In the genomic region with DNA sequence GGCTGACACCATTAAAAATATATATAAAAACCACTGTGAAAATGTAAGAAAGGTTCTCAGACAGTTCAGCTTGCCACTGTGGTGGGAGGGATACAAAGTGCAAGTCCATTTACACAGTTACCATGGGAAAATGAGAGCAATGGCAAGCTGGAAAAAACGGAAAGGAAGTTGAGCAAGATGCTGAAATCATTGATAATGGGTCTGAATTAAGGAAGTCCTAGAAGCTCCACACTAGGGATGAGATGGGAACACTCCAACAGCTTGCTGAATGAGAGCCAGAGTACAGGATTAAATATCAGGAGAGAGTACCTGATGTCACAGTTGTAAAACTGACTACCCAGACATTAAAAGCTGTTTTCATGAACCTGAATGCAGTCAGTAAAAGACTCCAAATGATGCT, we compare ENCODE assay signal across 24 cellular contexts.
DNase-seq lines count a peak whose midpoint lies in the region; ATAC-seq and TF ChIP-seq lines count a peak whose summit lies in the region.
"Had no signal": no experiment of that assay in that cellular context is flagged by ENCODE, and none has a peak within 500 bp of the region (broad histone marks: within the 10 kb centered on the region; RNA-seq: fewer than 3 reads in every experiment).

No MANE protein-coding gene starts in this region.

- no peak for TF ChIP-seq POLR2A in NB4 (IDR thresholded peaks at IDR 0.05; ENCODE audit: extremely low read depth, insufficient read length)
- no peak for TF ChIP-seq POLR2A in gastrocnemius medialis (IDR thresholded peaks at IDR 0.05)

- no peaks in the 10 kb centered on the region for H3K27me3 ChIP-seq in gastrocnemius medialis
- H3K27me3 ChIP-seq: SJCRH30 had no signal

- H3K9me3 ChIP-seq in HEK293 (ENCODE audit: control insufficient read depth, insufficient read depth, low read depth, low read length) = no peaks in the 10 kb centered on the region
- H3K9me3 ChIP-seq in gastrocnemius medialis = no peaks in the 10 kb centered on the region
- H3K9me3 ChIP-seq: SJCRH30 had no signal

- CTCF ChIA-PET in HEK293 (lab: Yijun Ruan, JAX) = no interaction called here

- no peaks in the 10 kb centered on the region for H3K4me1 ChIP-seq in HEK293 (ENCODE audit: control insufficient read depth, insufficient read depth, low read length)
- no peaks in the 10 kb centered on the region for H3K4me1 ChIP-seq in gastrocnemius medialis
- H3K4me1 ChIP-seq: SJCRH30 had no signal

- intact Hi-C loops in gastrocnemius medialis (cut with DNase I; ENCODE audit: low total_unique reads) = no loop called here

- POLR2A ChIA-PET in HEK293 (lab: Yijun Ruan, JAX) = no interaction called here

- ATAC-seq in gastrocnemius medialis (no peak), HG02885 (IDR thresholded peaks at IDR 0.05; ENCODE audit: poor library complexity, unreplicated experiment) (no peak)

- TF ChIP-seq CTCF in HEK293 (tag by site-specific recombination; IDR thresholded peaks at IDR 0.05) = no peak
- no peak for TF ChIP-seq CTCF in NB4 (IDR thresholded peaks at IDR 0.05; ENCODE audit: low read depth, low read length)
- TF ChIP-seq CTCF in fibroblast of pulmonary artery (IDR thresholded peaks at IDR 0.05; ENCODE audit: low read length, missing control alignments) = no peak
- no peak for TF ChIP-seq CTCF in gastrocnemius medialis (IDR thresholded peaks at IDR 0.05 in 4 of 5, conservative IDR thresholded peaks at IDR 0.05 in 1 of 5)

- H3K36me3 ChIP-seq in HEK293 (ENCODE audit: control insufficient read depth in 2 of 2, insufficient read depth in 1 of 2, low read length in 2 of 2) = no peaks in the 10 kb centered on the region
- no peaks in the 10 kb centered on the region for H3K36me3 ChIP-seq in gastrocnemius medialis

- DNase-seq in NCI-H524 (lab: John Stamatoyannopoulos, UW) = peak; percentile 11 to 42
- DNase-seq in NCI-H524 treated with DMSO at 0.1 percent for 48 hours (lab: John Stamatoyannopoulos, UW) = no peak
- peak; percentile 24 for DNase-seq in NB4 (ENCODE audit: low read depth)
- peak; percentile 90 for DNase-seq in fibroblast of pulmonary artery (ENCODE audit: low read depth)
- no peak for DNase-seq in gastrocnemius medialis
- DNase-seq in NCI-H748 treated with DMSO at 0.1 percent for 48 hours (lab: John Stamatoyannopoulos, UW) = no peak
- DNase-seq: 8988T; COR-L47; DMS 273 treated with DMSO at 0.1 percent for 48 hours; DND-41; HFFc6; IMR-90; NCI-H1105 treated with DMSO at 0.1 percent for 48 hours; NCI-H1694; NCI-H2081 treated with DMSO at 0.1 percent for 48 hours; NCI-H2227 treated with DMSO at 0.1 percent for 48 hours; NCI-H510A treated with DMSO at 0.1 percent for 48 hours; NK-92 treated with Interleukin-12 subunit alpha and Interleukin-12 subunit beta, amount 100 ng/mL, for 24 hours; PC-9; SJCRH30; SW 1271 had no signal

- in situ Hi-C loops in gastrocnemius medialis (cut with MboI; ENCODE audit: low sequenced_read_pairs in 4 of 4) = no loop called here

- H3K4me3 ChIP-seq in HEK293 (ENCODE audit: low read depth, low read length) = no peak overlapping the region
- no peak overlapping the region for H3K4me3 ChIP-seq in NB4 (ENCODE audit: low read depth, low read length)
- H3K4me3 ChIP-seq in fibroblast of pulmonary artery (replicated peaks; ENCODE audit: low read depth, low read length) = no peak overlapping the region
- H3K4me3 ChIP-seq in gastrocnemius medialis = no peak overlapping the region
- H3K4me3 ChIP-seq: PC-9, SJCRH30 had no signal

- H3K27ac ChIP-seq in HEK293 (ENCODE audit: extremely low read depth, low read depth, low read length) (no peak overlapping the region), gastrocnemius medialis (no peak overlapping the region)
- H3K27ac ChIP-seq: PC-9, RWPE1, SJCRH30 had no signal

TF ChIP-seq in HEK293, 187 proteins besides CTCF, POLR2A, EP300 and RAD21:
- TF ChIP-seq ZNF645 (tag by site-specific recombination; IDR thresholded peaks at IDR 0.05) (no peak), ZNF76 (tag by site-specific recombination; IDR thresholded peaks at IDR 0.05; ENCODE audit: borderline replicate concordance, low read depth) (no peak), PRDM1 (tag by site-specific recombination; IDR thresholded peaks at IDR 0.05) (no peak), ZNF549 (tag by site-specific recombination; IDR thresholded peaks at IDR 0.05) (0 out of 2 replicates have a peak, but pooled peaks have one; percentile 47)

Comparison
In these comparisons a context has a peak if more than half of its experiments do, and no peak if none do; other contexts are left out.
1. DNase-seq: peak in NCI-H524 (2 of 2), NB4 (single experiment) and fibroblast of pulmonary artery (single experiment); none in NCI-H524 treated with DMSO at 0.1 percent for 48 hours (single experiment), gastrocnemius medialis (0 of 2) and NCI-H748 treated with DMSO at 0.1 percent for 48 hours (single experiment).